Comparison of ENCODE assay signal across 14 cellular contexts in the genomic region with DNA sequence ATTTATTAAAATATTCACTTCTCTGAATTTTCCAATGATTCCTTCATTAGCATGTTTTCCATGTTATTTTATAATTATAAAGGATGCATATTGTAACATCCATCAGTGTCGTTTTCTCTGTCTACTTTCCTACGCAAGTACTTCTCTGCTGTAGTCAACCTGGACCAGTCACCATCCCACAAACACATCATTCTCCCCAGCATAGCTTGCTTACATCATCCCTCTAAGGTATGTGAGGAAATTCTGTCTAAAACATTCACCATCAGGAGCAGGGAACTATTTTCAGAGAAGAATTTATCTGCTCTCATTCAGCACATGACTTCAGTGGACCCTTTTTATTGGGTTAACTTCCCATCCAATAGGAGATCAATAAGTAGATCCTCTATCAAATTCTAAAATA.
A peak's percentile ranks its signal among the peaks of the same experiment; 100 is the strongest.
DNase-seq lines count a peak whose midpoint lies in the region; ATAC-seq and TF ChIP-seq lines count a peak whose summit lies in the region.
"Had no signal": no experiment of that assay in that cellular context is flagged by ENCODE, and none has a peak within 500 bp of the region (broad histone marks: within the 10 kb centered on the region; RNA-seq: fewer than 3 reads in every experiment).

No MANE protein-coding gene starts in this region.

- peak overlapping the region; percentile 78 for H3K14ac ChIP-seq in IMR-90 (replicated peaks; ENCODE audit: low read depth, low read length)

- peaks cover 11% of the 10 kb centered on the region for H3K9me1 ChIP-seq in IMR-90 (ENCODE audit: insufficient read depth, low read length)

- WGBS in GM23248 (ENCODE audit: low coverage in 1 of 2, low lambda C conversion rate in 2 of 2, missing lambda C conversion rate in 2 of 2), 2 experiments: 48 to 53% methylated on average over 2 of the region's 2 CpGs
- WGBS in IMR-90 (ENCODE audit: extremely low coverage in 2 of 2, insufficient read length in 1 of 2), 2 experiments: no CpG with 5 or more reads among the region's 2 CpGs

- DNase-seq in GM23248: peak; percentile 28
- DNase-seq in IMR-90: peak; percentile 83
- DNase-seq in amniotic epithelial cell (ENCODE audit: low read depth): peak; percentile 39
- peak; percentile 9 for DNase-seq in glomerular visceral epithelial cell (ENCODE audit: extremely low spot score)
- DNase-seq in Karpas-422: no peak
- DNase-seq in GF-D8 (lab: John Stamatoyannopoulos, UW): no peak
- DNase-seq: Calu3; CD8-positive, alpha-beta T cell; MM.1S; SIG-M5 had no signal

- no peaks in the 10 kb centered on the region for H4K20me1 ChIP-seq in GM23248 (ENCODE audit: insufficient read depth)
- no peaks in the 10 kb centered on the region for H4K20me1 ChIP-seq in IMR-90 (ENCODE audit: insufficient read depth, low read length)
- no peaks in the 10 kb centered on the region for H4K20me1 ChIP-seq in Karpas-422 (ENCODE audit: insufficient read depth, low read depth, low read length)
- H4K20me1 ChIP-seq: BLaER1 had no signal

- peaks cover 49% of the 10 kb centered on the region for H3K4me1 ChIP-seq in GM23248 (ENCODE audit: insufficient read depth)
- peaks cover 18% of the 10 kb centered on the region for H3K4me1 ChIP-seq in IMR-90 (ENCODE audit: control insufficient read depth, insufficient read depth, low read length)
- H3K4me1 ChIP-seq in Karpas-422 (ENCODE audit: low read length): no peaks in the 10 kb centered on the region
- H3K4me1 ChIP-seq: BLaER1 had no signal

- no peak overlapping the region for H3K23ac ChIP-seq in IMR-90 (ENCODE audit: low read depth, low read length)

- H4K91ac ChIP-seq in IMR-90 (ENCODE audit: insufficient read depth, low read depth, low read length): peak overlapping the region; percentile 10; the same call in 1 of the 2 replicates

- dilution Hi-C loops in IMR-90 (cut with HindIII; ENCODE audit: low sequenced_read_pairs, unreplicated experiment): no loop called here

- peak overlapping the region; percentile 60; the same call in 1 of the 2 replicates for H2BK120ac ChIP-seq in IMR-90 (ENCODE audit: low read depth, low read length)

- H3K4me3 ChIP-seq in GM23248 (no peak overlapping the region), IMR-90 (ENCODE audit: insufficient read depth, low read depth, low read length) (no peak overlapping the region), Karpas-422 (ENCODE audit: low read length) (no peak overlapping the region)
- H3K4me3 ChIP-seq: BLaER1 had no signal

- no peak for ATAC-seq in IMR-90 (ENCODE audit: low read depth)
- ATAC-seq in HG03159 (IDR thresholded peaks at IDR 0.05; ENCODE audit: unreplicated experiment): no peak
- no peak for ATAC-seq in GM18867 (IDR thresholded peaks at IDR 0.05; ENCODE audit: unreplicated experiment)
- ATAC-seq: CD8-positive, alpha-beta T cell had no signal

- no peak overlapping the region for H3K9ac ChIP-seq in GM23248
- H3K9ac ChIP-seq in IMR-90 (ENCODE audit: low read depth, low read length): no peak overlapping the region
- H3K9ac ChIP-seq in Karpas-422 (ENCODE audit: low read length): no peak overlapping the region
- H3K9ac ChIP-seq: BLaER1 had no signal

- H3K18ac ChIP-seq in IMR-90 (ENCODE audit: low read depth, low read length): no peak overlapping the region

- H2BK5ac ChIP-seq in IMR-90 (ENCODE audit: low read depth, low read length, poor library complexity, severe bottlenecking): peak overlapping the region; percentile 45

- H3K27me3 ChIP-seq in GM23248 (replicated peaks; ENCODE audit: insufficient read depth) (no peaks in the 10 kb centered on the region), IMR-90 (ENCODE audit: control insufficient read depth, insufficient read depth, low read length) (no peaks in the 10 kb centered on the region), Karpas-422 (ENCODE audit: low read length) (no peaks in the 10 kb centered on the region)
- H3K27me3 ChIP-seq: BLaER1 had no signal

- H4K5ac ChIP-seq in IMR-90 (ENCODE audit: low read depth, low read length): no peak overlapping the region

- H3K27ac ChIP-seq in GM23248: no peak overlapping the region
- no peak overlapping the region for H3K27ac ChIP-seq in IMR-90 (ENCODE audit: insufficient read depth, low read length)
- no peak overlapping the region for H3K27ac ChIP-seq in Karpas-422 (ENCODE audit: low read length)
- H3K27ac ChIP-seq: BLaER1, RWPE1 had no signal

- in situ Hi-C loops in GM23248 (cut with MboI): loop anchor here (5.0 to 10.0 kb wide), 2 partner anchors 281 to 493 kb away; a partner anchor contains a TSS
- in situ Hi-C loops in IMR-90 (cut with MboI; ENCODE audit: low sequenced_read_pairs): loop anchor here (5.0 to 25.0 kb wide), 3 partner anchors 281 to 788 kb away; a partner anchor contains a TSS

- peak overlapping the region; percentile 5; the same call in 1 of the 2 replicates for H2AK5ac ChIP-seq in IMR-90 (ENCODE audit: low read depth, low read length)

- no peak overlapping the region for H2AFZ ChIP-seq in GM23248
- H2AFZ ChIP-seq in IMR-90 (replicated peaks; ENCODE audit: low read length, poor library complexity): no peak overlapping the region
- no peak overlapping the region for H2AFZ ChIP-seq in Karpas-422 (ENCODE audit: low read length)

- peaks cover 30 to 41% of the 10 kb centered on the region in 2 experiments for H3K79me1 ChIP-seq in IMR-90 (ENCODE audit: low read depth in 1 of 2, low read length in 2 of 2)

- no peak for TF ChIP-seq RAD21 in IMR-90 (IDR thresholded peaks at IDR 0.05; ENCODE audit: low read length)

- H3K9me3 ChIP-seq in GM23248 (ENCODE audit: low read depth) (no peaks in the 10 kb centered on the region), IMR-90 (ENCODE audit: control insufficient read depth, insufficient read depth, low read length) (no peaks in the 10 kb centered on the region), Karpas-422 (ENCODE audit: low read length) (no peaks in the 10 kb centered on the region)
- H3K9me3 ChIP-seq: BLaER1 had no signal

- H3K79me2 ChIP-seq in GM23248 (ENCODE audit: insufficient read depth): peaks cover 31% of the 10 kb centered on the region
- no peaks in the 10 kb centered on the region for H3K79me2 ChIP-seq in Karpas-422 (ENCODE audit: low read length)

- POLR2A ChIA-PET in IMR-90 (lab: Charles Lee; ENCODE audit: unreplicated experiment): no interaction called here

- H3K56ac ChIP-seq in IMR-90 (ENCODE audit: extremely low read depth, insufficient read depth, low read length): no peak overlapping the region

- TF ChIP-seq CTCF in IMR-90 (conservative IDR thresholded peaks at IDR 0.05; ENCODE audit: low read depth, low read length): no peak

- no peak for TF ChIP-seq POLR2A in IMR-90 (IDR thresholded peaks at IDR 0.05; ENCODE audit: low read depth, low read length)

- H2AK9ac ChIP-seq in IMR-90 (replicated peaks; ENCODE audit: low read depth, low read length, poor library complexity): no peak overlapping the region

- peak overlapping the region; percentile 20 to 28; a peak in 1 of 4 replicates for H4K8ac ChIP-seq in IMR-90 (ENCODE audit: low read depth in 2 of 2, low read length in 2 of 2)

- peaks cover 32% of the 10 kb centered on the region; the same call in 1 of the 2 replicates for H3F3A ChIP-seq in GM23248 (ENCODE audit: insufficient read depth)

- peak overlapping the region; percentile 72; the same call in 1 of the 2 replicates for H3K4ac ChIP-seq in IMR-90 (ENCODE audit: low read depth, low read length)

- H3K4me2 ChIP-seq in GM23248 (ENCODE audit: unreplicated experiment): peak overlapping the region; percentile 29
- no peak overlapping the region for H3K4me2 ChIP-seq in IMR-90 (ENCODE audit: low read depth, low read length)
- H3K4me2 ChIP-seq in Karpas-422 (ENCODE audit: low read depth, low read length, poor library complexity, severe bottlenecking): no peak overlapping the region
- H3K4me2 ChIP-seq: BLaER1 had no signal

- no peak overlapping the region for H2BK15ac ChIP-seq in IMR-90 (ENCODE audit: low read depth, low read length)

- H3K9me2 ChIP-seq in GM23248 (ENCODE audit: insufficient read depth): no peaks in the 10 kb centered on the region
- H3K9me2 ChIP-seq in Karpas-422 (replicated peaks; ENCODE audit: insufficient read depth, low read length): no peaks in the 10 kb centered on the region

- peak overlapping the region; percentile 52; the same call in 1 of the 2 replicates for H2BK20ac ChIP-seq in IMR-90 (ENCODE audit: low read depth, low read length)

- BruUV-seq in IMR-90 (replicated peaks; lab: Mats Ljungman, UMichigan): no TSS peak

- intact Hi-C loops in IMR-90 (cut with micrococcal nuclease): loop anchor here (5.0 kb wide), 1 partner anchor 368 kb away; no protein-coding TSS in a partner anchor

- no peaks in the 10 kb centered on the region for H3K36me3 ChIP-seq in GM23248 (ENCODE audit: low read depth)
- H3K36me3 ChIP-seq in IMR-90 (ENCODE audit: control insufficient read depth, insufficient read depth, low read length): no peaks in the 10 kb centered on the region
- no peaks in the 10 kb centered on the region for H3K36me3 ChIP-seq in Karpas-422 (ENCODE audit: insufficient read depth, low read length)
- H3K36me3 ChIP-seq: BLaER1 had no signal

- CTCF ChIA-PET in IMR-90 (lab: Yijun Ruan, JAX): interaction anchor here (1.1 to 2.0 kb wide), 2 partner anchors 276 to 497 kb away, joined by 3 to 12 read pairs; no protein-coding TSS in a partner anchor

TF ChIP-seq in IMR-90, 13 proteins besides CTCF, POLR2A, EP300 and RAD21:
- no peak for TF ChIP-seq MAZ (IDR thresholded peaks at IDR 0.05; ENCODE audit: borderline replicate concordance, low read depth, low read length)
- peak; percentile 51; the same call in 1 of the 2 replicates for TF ChIP-seq CEBPB (IDR thresholded peaks at IDR 0.05; ENCODE audit: low read depth, low read length)
- no peak for TF ChIP-seq BHLHE40 (IDR thresholded peaks at IDR 0.05; ENCODE audit: low read depth, low read length)
- TF ChIP-seq, protein P1, sequence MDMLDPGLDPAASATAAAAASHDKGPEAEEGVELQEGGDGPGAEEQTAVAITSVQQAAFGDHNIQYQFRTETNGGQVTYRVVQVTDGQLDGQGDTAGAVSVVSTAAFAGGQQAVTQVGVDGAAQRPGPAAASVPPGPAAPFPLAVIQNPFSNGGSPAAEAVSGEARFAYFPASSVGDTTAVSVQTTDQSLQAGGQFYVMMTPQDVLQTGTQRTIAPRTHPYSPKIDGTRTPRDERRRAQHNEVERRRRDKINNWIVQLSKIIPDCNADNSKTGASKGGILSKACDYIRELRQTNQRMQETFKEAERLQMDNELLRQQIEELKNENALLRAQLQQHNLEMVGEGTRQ (IDR thresholded peaks at IDR 0.05; ENCODE audit: low read depth, low read length): 0 out of 2 replicates have a peak, but pooled peaks have one; percentile 24
TF ChIP-seq in IMR-90: peak in this region for 2.

Comparison
In these comparisons a context has a peak if more than half of its experiments do, and no peak if none do; other contexts are left out.
1. DNase-seq: peak in GM23248 (single experiment), IMR-90 (single experiment), amniotic epithelial cell (single experiment) and glomerular visceral epithelial cell (single experiment); none in Karpas-422 (single experiment) and GF-D8 (single experiment).